8 cellular contexts compared by ENCODE assay signal in the genomic region with DNA sequence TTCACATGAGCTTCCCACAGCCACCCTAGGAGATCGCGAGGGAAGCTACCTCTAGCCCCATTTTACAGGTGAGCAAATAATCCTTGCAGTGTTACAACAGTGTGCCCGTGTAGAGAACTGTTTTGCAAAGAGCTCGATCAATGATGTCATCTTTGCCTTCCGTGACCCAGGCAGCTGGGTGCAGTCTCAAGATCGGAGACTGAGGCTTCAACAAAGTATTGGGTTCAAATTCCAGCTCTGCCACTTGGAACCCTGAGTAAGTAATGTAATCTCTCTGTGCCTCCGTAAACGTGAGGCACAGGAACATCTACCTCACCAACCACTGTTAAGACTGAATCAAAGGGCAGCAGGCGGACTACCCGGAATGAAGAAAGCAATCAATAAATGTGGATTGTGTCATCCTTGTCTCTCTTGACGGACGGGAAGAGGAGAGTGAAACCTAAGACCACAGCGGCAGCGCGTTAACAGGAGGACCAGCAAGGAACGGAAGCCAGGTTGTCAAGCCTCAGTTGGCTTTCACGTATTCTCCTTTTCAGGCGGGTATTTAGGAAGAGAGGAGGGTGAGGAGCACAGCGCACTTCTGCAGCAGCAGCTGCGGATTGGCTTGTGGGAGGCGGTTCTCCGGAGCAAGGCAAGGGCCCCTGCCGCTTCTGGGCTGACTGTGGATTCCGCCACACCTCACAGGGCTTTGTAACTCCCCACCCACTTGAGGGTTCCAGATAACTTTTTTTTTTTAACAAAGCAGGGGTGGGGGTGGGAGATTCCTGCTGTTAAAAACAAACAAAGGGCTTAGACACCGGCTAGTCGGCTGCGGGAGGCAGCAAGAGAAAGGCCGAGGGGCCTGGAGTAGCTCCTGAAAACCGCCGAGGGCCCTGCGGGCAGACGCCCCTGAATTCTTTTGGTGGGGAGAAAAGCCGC. TPM values are rescaled to one million over a fixed set of nuclear protein-coding genes. Genes with fewer than 3 reads are reported as not detected.
A peak's percentile ranks its signal among the peaks of the same experiment; 100 is the strongest.
DNase-seq lines count a peak whose midpoint lies in the region; ATAC-seq and TF ChIP-seq lines count a peak whose summit lies in the region.

No MANE protein-coding gene starts in this region.

- H3K4me1 ChIP-seq in SJCRH30 (peaks cover 12% of the 10 kb centered on the region; the same call in 1 of the 2 replicates), fibroblast of lung (ENCODE audit: control insufficient read depth, extremely low read depth, insufficient read depth, low read length) (peaks cover 3% of the 10 kb centered on the region), psoas muscle (peaks cover 19% of the 10 kb centered on the region)

- no peak overlapping the region for H3K27ac Mint-ChIP-seq in HFFc6

- WGBS in psoas muscle, 3 donors: 53 to 75% (median 55%) methylated on average over 33 of the region's 33 CpGs

- peaks cover 31% of the 10 kb centered on the region for H3K79me2 ChIP-seq in fibroblast of lung (ENCODE audit: control insufficient read depth, insufficient read depth, low read length)

- no peak overlapping the region for H2AFZ ChIP-seq in fibroblast of lung (ENCODE audit: low read length)

- intact Hi-C loops in psoas muscle (cut with DNase I): loop anchor here (2.0 to 10.0 kb wide), 4 partner anchors 117 to 241 kb away; a partner anchor contains a TSS

- H3K9me3 Mint-ChIP-seq in HFFc6: no peaks in the 10 kb centered on the region

- no peaks in the 10 kb centered on the region for H4K20me1 ChIP-seq in fibroblast of lung (ENCODE audit: control insufficient read depth, extremely low read depth, insufficient read depth, low read length)

- H3K4me3 Mint-ChIP-seq in HFFc6: peak overlapping the region; percentile 61

- peaks cover 8% of the 10 kb centered on the region for H3K27me3 Mint-ChIP-seq in HFFc6 (ENCODE audit: insufficient read depth)

- H3K9ac ChIP-seq in fibroblast of lung (ENCODE audit: insufficient read depth, low read length): no peak overlapping the region

- H3K36me3 ChIP-seq in SJCRH30 (no peaks in the 10 kb centered on the region), fibroblast of lung (ENCODE audit: control insufficient read depth, insufficient read depth, low read length) (peaks cover 4% of the 10 kb centered on the region), psoas muscle (ENCODE audit: insufficient read depth in 1 of 2, low read depth in 1 of 2) (no peaks in the 10 kb centered on the region)

- peak overlapping the region; percentile 86 for H3K27ac ChIP-seq in SJCRH30
- H3K27ac ChIP-seq in fibroblast of lung (ENCODE audit: insufficient read depth, low read length): no peak overlapping the region
- H3K27ac ChIP-seq in psoas muscle: peak overlapping the region; percentile 92

- TF ChIP-seq CTCF in HFFc6 (IDR thresholded peaks at IDR 0.05) (no peak), fibroblast of lung (conservative IDR thresholded peaks at IDR 0.05 in 1 of 2, IDR thresholded peaks at IDR 0.05 in 1 of 2; ENCODE audit: low read depth in 1 of 2, low read length in 2 of 2) (no peak), psoas muscle (IDR thresholded peaks at IDR 0.05) (no peak)

- H3K4me1 Mint-ChIP-seq in HFFc6 (ENCODE audit: low read depth): peaks cover 37% of the 10 kb centered on the region

- DNase-seq in HFFc6 (no peak), SJCRH30 (peak; percentile 90 to 91), fibroblast of lung (ENCODE audit: low read depth in 2 of 2) (peak in 1 of 2 donors; percentile 69), psoas muscle (peak; percentile 42 to 67), hypothalamus (lab: John Stamatoyannopoulos, UW) (no peak), GF-D8 (lab: John Stamatoyannopoulos, UW) (no peak)

- H3K27me3 ChIP-seq in SJCRH30: no peaks in the 10 kb centered on the region
- H3K27me3 ChIP-seq in fibroblast of lung (ENCODE audit: control insufficient read depth, insufficient read depth, low read length): no peaks in the 10 kb centered on the region
- no peaks in the 10 kb centered on the region for H3K27me3 ChIP-seq in psoas muscle (ENCODE audit: insufficient read depth in 3 of 3, low read length in 2 of 3)

- peaks cover 21% of the 10 kb centered on the region for H3K36me3 Mint-ChIP-seq in HFFc6 (ENCODE audit: low read depth)

- H3K4me2 ChIP-seq in fibroblast of lung (ENCODE audit: extremely low read depth, insufficient read depth, low read length): peak overlapping the region; percentile 96

- ATAC-seq in psoas muscle: peak in 3 of 4 donors; percentile 2 to 13 (median 9)
- no peak for ATAC-seq in GM18867 (IDR thresholded peaks at IDR 0.05; ENCODE audit: unreplicated experiment)
- ATAC-seq in HG03159 (IDR thresholded peaks at IDR 0.05; ENCODE audit: unreplicated experiment): no peak

- H3K4me3 ChIP-seq in SJCRH30 (peak overlapping the region; percentile 82), fibroblast of lung (replicated peaks in 1 of 4; ENCODE audit: control extremely low read depth in 1 of 4, insufficient read depth in 1 of 4, low read depth in 3 of 4, low read length in 4 of 4) (peak overlapping the region in 2 of 4 experiments; percentile 42 to 97), psoas muscle (peak overlapping the region; percentile 91)

- H3K9me3 ChIP-seq in SJCRH30 (replicated peaks) (no peaks in the 10 kb centered on the region), fibroblast of lung (ENCODE audit: control insufficient read depth, insufficient read depth, low read depth, low read length) (no peaks in the 10 kb centered on the region), psoas muscle (no peaks in the 10 kb centered on the region)

RNA-seq across cellular contexts. Expression of a gene that starts 1.5 kb away (rescaled TPM):
- total RNA-seq in HFFc6 (2021; fragmentation: NEBNext Ultra II Directional; extraction: Animal tissue kit (Norgen Biotek cat#: 25700)): 100 to 1,000 TPM in 4 of 6 experiments, 10 to 100 TPM in 2; 54.3 to 132 (median 118) TPM
- 22.8 and 23.0 TPM in 2 replicates for total RNA-seq in SJCRH30 (2014; rRNA removed; shearing (Covaris generic))
- total RNA-seq in fibroblast of lung (48.8 and 69.9 TPM in 2 replicates), psoas muscle (10 to 100 TPM; 25.7 to 47.6 (median 44.0) TPM)
- polyA plus RNA-seq in fibroblast of lung (173 and 210 TPM in 2 replicates), psoas muscle (10 to 100 TPM in 2 of 3 donors, 1 to 10 TPM in 1; 2.9 to 29.3 (median 20.3) TPM)
- 201 and 211 TPM in 2 replicates for polyA plus RNA-seq in fibroblast of lung (2012)
- 738 and 1,027 TPM in 2 replicates for polyA minus RNA-seq in fibroblast of lung (ENCODE audit: low replicate concordance)

Comparison
In these comparisons a context has a peak if more than half of its experiments do, and no peak if none do; other contexts are left out.
1. DNase-seq: peak in SJCRH30 (2 of 2) and psoas muscle (2 of 2); none in HFFc6 (single experiment), hypothalamus (0 of 51) and GF-D8 (single experiment).
2. ATAC-seq: peak in psoas muscle (3 of 4); none in GM18867 (single experiment) and HG03159 (single experiment).